12 cellular contexts compared by ENCODE assay signal in the genomic region with DNA sequence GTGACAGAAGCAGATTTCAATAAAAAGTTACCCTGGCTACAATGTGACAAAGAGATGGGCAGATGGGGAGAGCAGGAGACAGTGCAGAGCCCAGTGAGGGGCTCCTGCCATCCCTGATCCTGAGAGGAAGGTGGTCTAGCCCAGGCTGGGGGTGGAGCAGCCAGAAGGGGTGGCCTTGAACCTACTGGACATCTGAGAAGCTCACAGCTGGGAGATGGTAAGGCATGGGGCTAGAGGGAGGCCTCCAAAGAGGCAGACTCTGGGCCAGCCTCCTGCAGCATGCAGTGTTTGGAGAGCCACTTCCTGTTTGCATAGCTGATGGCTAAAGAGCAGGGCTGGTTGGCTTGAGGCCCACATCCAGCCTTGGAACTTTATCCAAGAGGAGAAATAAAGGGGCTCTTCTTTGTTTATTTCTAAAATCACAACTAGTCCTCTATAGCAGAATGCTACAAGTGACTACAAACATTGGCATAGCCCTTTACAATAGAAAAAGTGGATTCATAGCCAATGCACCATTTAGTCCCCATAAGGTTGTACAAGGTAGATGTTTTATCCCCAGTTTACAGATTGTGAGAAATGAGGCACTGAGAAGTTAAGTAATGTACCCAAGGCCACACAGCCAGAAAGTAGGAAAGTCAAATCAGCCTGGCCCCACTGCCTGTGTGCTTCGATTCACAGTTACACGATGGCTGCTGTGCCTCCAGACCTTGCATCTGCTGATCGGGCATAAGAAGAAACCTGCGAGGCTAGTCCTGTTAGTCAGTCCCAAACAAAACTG. TPM values are rescaled to one million over a fixed set of nuclear protein-coding genes. Genes with fewer than 3 reads are reported as not detected.
DNase-seq lines count a peak whose midpoint lies in the region; ATAC-seq and TF ChIP-seq lines count a peak whose summit lies in the region.
"Had no signal": no experiment of that assay in that cellular context is flagged by ENCODE, and none has a peak within 500 bp of the region (broad histone marks: within the 10 kb centered on the region; RNA-seq: fewer than 3 reads in every experiment).

No MANE protein-coding gene starts in this region.

- in situ Hi-C loops in KBM-7 (cut with MboI; ENCODE audit: low pct_unique_long_range_greater_than_20kb, low sequenced_read_pairs): no loop called here

- no peaks in the 10 kb centered on the region for H3K79me2 ChIP-seq in fibroblast of lung (ENCODE audit: control insufficient read depth, insufficient read depth, low read length)

- H3K4me1 ChIP-seq in fibroblast of lung (ENCODE audit: control insufficient read depth, extremely low read depth, insufficient read depth, low read length): peaks cover 5% of the 10 kb centered on the region

- peak overlapping the region; percentile 16 for H2AFZ ChIP-seq in fibroblast of lung (ENCODE audit: low read length)

- peak overlapping the region; percentile 23 for H3K27ac Mint-ChIP-seq in osteocyte (ENCODE audit: unreplicated experiment)

- no peaks in the 10 kb centered on the region for H3K36me3 Mint-ChIP-seq in osteocyte (ENCODE audit: unreplicated experiment)

- TF ChIP-seq CTCF in fibroblast of lung (conservative IDR thresholded peaks at IDR 0.05 in 1 of 2, IDR thresholded peaks at IDR 0.05 in 1 of 2; ENCODE audit: low read depth in 1 of 2, low read length in 2 of 2) (no peak), osteocyte (IDR thresholded peaks at IDR 0.05) (no peak)

- ATAC-seq in GM21360 (IDR thresholded peaks at IDR 0.05; ENCODE audit: unreplicated experiment): no peak
- ATAC-seq: activated CD4-positive, CD25-positive, alpha-beta regulatory T cell treated with anti-CD3 and anti-CD28 coated beads, Interleukin-2, amount 50 U/mL, for 24 hours had no signal

- no peak overlapping the region for H3K4me2 ChIP-seq in fibroblast of lung (ENCODE audit: extremely low read depth, insufficient read depth, low read length)

- no peaks in the 10 kb centered on the region for H3K9me3 ChIP-seq in fibroblast of lung (ENCODE audit: control insufficient read depth, insufficient read depth, low read depth, low read length)
- H3K9me3 ChIP-seq: prostate gland had no signal

- no peaks in the 10 kb centered on the region for H4K20me1 ChIP-seq in fibroblast of lung (ENCODE audit: control insufficient read depth, extremely low read depth, insufficient read depth, low read length)

- no peak overlapping the region for H3K4me3 ChIP-seq in fibroblast of lung (replicated peaks in 1 of 4; ENCODE audit: control extremely low read depth in 1 of 4, insufficient read depth in 1 of 4, low read depth in 3 of 4, low read length in 4 of 4)
- H3K4me3 ChIP-seq: prostate gland had no signal

- no peak overlapping the region for H3K4me3 Mint-ChIP-seq in osteocyte (ENCODE audit: unreplicated experiment)

- H3K36me3 ChIP-seq in fibroblast of lung (ENCODE audit: control insufficient read depth, insufficient read depth, low read length): no peaks in the 10 kb centered on the region
- H3K36me3 ChIP-seq: prostate gland had no signal

- H3K27me3 ChIP-seq in fibroblast of lung (ENCODE audit: control insufficient read depth, insufficient read depth, low read length): peaks cover 39% of the 10 kb centered on the region

- H3K9ac ChIP-seq in fibroblast of lung (ENCODE audit: insufficient read depth, low read length): no peak overlapping the region

- H3K4me1 Mint-ChIP-seq in osteocyte (ENCODE audit: unreplicated experiment): peaks cover 15% of the 10 kb centered on the region

- no peaks in the 10 kb centered on the region for H3K9me3 Mint-ChIP-seq in osteocyte (ENCODE audit: unreplicated experiment)

- peaks cover 36% of the 10 kb centered on the region for H3K27me3 Mint-ChIP-seq in osteocyte (ENCODE audit: unreplicated experiment)

- H3K27ac ChIP-seq in fibroblast of lung (ENCODE audit: insufficient read depth, low read length): no peak overlapping the region

- peak; percentile 72 for DNase-seq in NCI-H2029 (lab: John Stamatoyannopoulos, UW)
- DNase-seq in NCI-H2029 treated with DMSO at 0.1 percent for 48 hours (lab: John Stamatoyannopoulos, UW): no peak
- DNase-seq in NCI-H2196 (lab: John Stamatoyannopoulos, UW; ENCODE audit: unreplicated experiment): peak; percentile 77
- DNase-seq in fibroblast of lung (ENCODE audit: low read depth in 2 of 2): peak; percentile 18 to 56
- no peak for DNase-seq in osteocyte (ENCODE audit: extremely low spot score, unreplicated experiment)
- DNase-seq in HT-29 (ENCODE audit: low spot score): no peak
- no peak for DNase-seq in KBM-7
- DNase-seq: NK-92 treated with Interleukin-12 subunit alpha and Interleukin-12 subunit beta, amount 100 ng/mL, for 24 hours had no signal

RNA-seq across cellular contexts. Expression of gene EFCC1, which starts 4.6 kb away (rescaled TPM):
- total RNA-seq in fibroblast of lung (not detected in 2 replicates), osteocyte (0.13 TPM in 1 of 2 replicates, not detected in the other)
- polyA plus RNA-seq in fibroblast of lung: not detected in 2 replicates
- 0.05 TPM in 1 of 2 replicates, not detected in the other for polyA plus RNA-seq in fibroblast of lung (2012)
- polyA minus RNA-seq in fibroblast of lung (ENCODE audit: low replicate concordance): not detected in 2 replicates
- 0.25 TPM in 1 of 2 replicates, not detected in the other for total RNA-seq in HT-29 (2014; rRNA removed; shearing (Covaris generic))
- total RNA-seq: A673 had no signal

RNA-seq across cellular contexts. Expression of gene CFAP92, which starts 11.8 kb away (rescaled TPM):
- total RNA-seq in fibroblast of lung (under 0.01 TPM in 1 of 2 replicates, not detected in the other), osteocyte (0.18 TPM in 1 of 2 replicates, not detected in the other)
- polyA plus RNA-seq in fibroblast of lung: 0.07 and 0.09 TPM in 2 replicates
- 0.07 and 0.22 TPM in 2 replicates for polyA plus RNA-seq in fibroblast of lung (2012)
- polyA minus RNA-seq in fibroblast of lung (ENCODE audit: low replicate concordance): not detected in 2 replicates
- total RNA-seq in HT-29 (2014; rRNA removed; shearing (Covaris generic)): 0.13 and 0.74 TPM in 2 replicates
- total RNA-seq: A673 had no signal

RNA-seq across cellular contexts. Expression of gene GP9, which starts 54.9 kb away (rescaled TPM):
- total RNA-seq in fibroblast of lung: not detected in 2 replicates
- not detected in 2 replicates for polyA plus RNA-seq in fibroblast of lung
- not detected in 2 replicates for polyA plus RNA-seq in fibroblast of lung (2012)
- not detected in 2 replicates for polyA minus RNA-seq in fibroblast of lung (ENCODE audit: low replicate concordance)
- total RNA-seq in osteocyte: not detected in 2 replicates
- not detected in 2 replicates for total RNA-seq in HT-29 (2014; rRNA removed; shearing (Covaris generic))
- total RNA-seq: A673, prostate gland had no signal

Comparison
In these comparisons a context has a peak if more than half of its experiments do, and no peak if none do; other contexts are left out.
1. DNase-seq: peak in NCI-H2029 (single experiment), NCI-H2196 (single experiment) and fibroblast of lung (2 of 2); none in NCI-H2029 treated with DMSO at 0.1 percent for 48 hours (single experiment), osteocyte (single experiment), HT-29 (single experiment) and KBM-7 (single experiment).